ENCODE assay signal across 1 cellular context in genomic region chr16:3118846-3119245, GRCh38.
A peak's percentile ranks its signal among the peaks of the same experiment; 100 is the strongest.
TF ChIP-seq lines count a peak whose summit lies in the region.

No MANE protein-coding gene starts in this region.

TF ChIP-seq in K562, 482 proteins besides CTCF, POLR2A, EP300 and RAD21:
- TF ChIP-seq RBFOX2 (IDR thresholded peaks at IDR 0.05; ENCODE audit: low read depth, low read length) (0 out of 2 replicates have a peak, but pooled peaks have one; percentile 14), TRIM24 (IDR thresholded peaks at IDR 0.05) (no peak)
